In genomic region chr12:119176267-119177055, GRCh38 we compare ENCODE assay signal across 8 cellular contexts. TPM values are rescaled to one million over a fixed set of nuclear protein-coding genes. Genes with fewer than 3 reads are reported as not detected.
DNase-seq lines count a peak whose midpoint lies in the region; ATAC-seq and TF ChIP-seq lines count a peak whose summit lies in the region.

No MANE protein-coding gene starts in this region.

- peaks cover 52% of the 10 kb centered on the region for H3K4me1 Mint-ChIP-seq in progenitor cell of endocrine pancreas (ENCODE audit: low read depth)

- H3K27ac Mint-ChIP-seq in progenitor cell of endocrine pancreas = peak overlapping the region; percentile 92

- intact Hi-C loops in Right ventricle myocardium inferior (cut with DNase I) = loop anchor here (5.0 kb wide), 1 partner anchor 59 kb away; no protein-coding TSS in a partner anchor

- H3K9me3 Mint-ChIP-seq in progenitor cell of endocrine pancreas (ENCODE audit: low read depth) = no peaks in the 10 kb centered on the region

- no peak overlapping the region for H3K4me3 Mint-ChIP-seq in progenitor cell of endocrine pancreas (ENCODE audit: low read depth)

- peak; percentile 63 for ATAC-seq in Right ventricle myocardium inferior
- ATAC-seq in HG03045 (IDR thresholded peaks at IDR 0.05; ENCODE audit: unreplicated experiment) = no peak

- no peak for TF ChIP-seq CTCF in progenitor cell of endocrine pancreas (IDR thresholded peaks at IDR 0.05; ENCODE audit: unreplicated experiment)

- H3K27me3 Mint-ChIP-seq in progenitor cell of endocrine pancreas = peaks cover 3% of the 10 kb centered on the region

- peak; percentile 45 for DNase-seq in NCI-H2196 (lab: John Stamatoyannopoulos, UW; ENCODE audit: unreplicated experiment)
- no peak for DNase-seq in NCI-H2196 treated with DMSO at 0.1 percent for 48 hours (lab: John Stamatoyannopoulos, UW; ENCODE audit: unreplicated experiment)
- peak; percentile 79 for DNase-seq in SW480 (ENCODE audit: low spot score)
- peak; percentile 92 for DNase-seq in Right ventricle myocardium inferior (ENCODE audit: missing footprints)
- no peak for DNase-seq in progenitor cell of endocrine pancreas (ENCODE audit: low spot score, unreplicated experiment)
- DNase-seq in stimulated activated CD4-positive, alpha-beta T cell treated with anti-CD3 and anti-CD28 coated beads, Interleukin-4, amount 100 ng/mL, for 4 hours = no peak
- no peak for DNase-seq in retina

- no peaks in the 10 kb centered on the region for H3K36me3 Mint-ChIP-seq in progenitor cell of endocrine pancreas (ENCODE audit: insufficient read depth)

RNA-seq across cellular contexts. Expression of gene HSPB8, which starts 2.3 kb away (rescaled TPM):
- total RNA-seq in Right ventricle myocardium inferior (572 TPM), progenitor cell of endocrine pancreas (37.9 and 38.7 TPM in 2 replicates)

Comparison
In these comparisons a context has a peak if more than half of its experiments do, and no peak if none do; other contexts are left out.
1. DNase-seq: peak in NCI-H2196 (single experiment), SW480 (single experiment) and Right ventricle myocardium inferior (single experiment); none in NCI-H2196 treated with DMSO at 0.1 percent for 48 hours (single experiment), progenitor cell of endocrine pancreas (single experiment), stimulated activated CD4-positive, alpha-beta T cell treated with anti-CD3 and anti-CD28 coated beads, Interleukin-4, amount 100 ng/mL, for 4 hours (0 of 2) and retina (single experiment).
2. RNA of gene HSPB8, which starts 2.3 kb away (total RNA-seq): 572 TPM in Right ventricle myocardium inferior (single experiment); 37.9 to 38.7 TPM in progenitor cell of endocrine pancreas; every median in the first group is over 10 times any median in the second.